15 cellular contexts compared by ENCODE assay signal in the genomic region with DNA sequence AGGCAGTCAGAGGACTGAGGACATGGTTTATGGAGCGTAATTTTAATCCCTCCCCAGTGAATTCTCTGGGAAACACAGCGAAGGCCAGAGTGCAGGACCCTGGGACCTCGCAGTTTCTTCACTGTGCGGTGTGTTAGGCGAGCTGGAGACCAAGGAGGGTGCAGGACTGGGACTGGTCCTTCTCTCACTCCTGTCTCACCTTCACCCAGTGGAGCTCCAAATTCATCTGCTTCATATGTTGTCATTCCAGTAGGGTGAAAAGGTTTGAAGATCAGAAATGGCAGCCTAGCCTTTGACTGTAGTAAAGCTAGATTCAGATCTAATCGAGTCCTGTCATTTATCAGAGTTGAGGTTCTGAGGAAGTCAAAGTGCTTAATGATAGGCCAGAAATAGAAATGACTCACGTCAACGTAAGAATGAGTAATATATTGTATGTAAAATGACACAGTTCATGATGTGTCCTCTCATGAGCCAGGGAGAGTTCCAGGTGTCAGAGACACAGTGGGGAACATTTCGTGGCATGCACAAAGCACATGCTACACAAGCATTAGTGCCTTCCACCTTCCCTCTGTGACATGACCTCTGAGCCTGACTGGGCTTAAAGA.
DNase-seq lines count a peak whose midpoint lies in the region; ATAC-seq, FAIRE-seq and TF ChIP-seq lines count a peak whose summit lies in the region.
"Had no signal": no experiment of that assay in that cellular context is flagged by ENCODE, and none has a peak within 500 bp of the region (broad histone marks: within the 10 kb centered on the region; RNA-seq: fewer than 3 reads in every experiment).

No MANE protein-coding gene starts in this region.

- no peaks in the 10 kb centered on the region for H3K36me3 ChIP-seq in RWPE2 (ENCODE audit: low read depth)
- H3K36me3 ChIP-seq in small intestine (ENCODE audit: control insufficient read depth in 2 of 2, insufficient read depth in 2 of 2, low read length in 2 of 2), result no peaks in the 10 kb centered on the region
- H3K36me3 ChIP-seq in thyroid gland, result no peaks in the 10 kb centered on the region
- no peaks in the 10 kb centered on the region for H3K36me3 ChIP-seq in sigmoid colon
- H3K36me3 ChIP-seq: heart left ventricle had no signal

- no peak for TF ChIP-seq EP300 in sigmoid colon (IDR thresholded peaks at IDR 0.05)

- no peak for FAIRE-seq in small intestine (lab: Jason Lieb, UNC)
- FAIRE-seq: HepG2 had no signal

- TF ChIP-seq POLR2A in thyroid gland (IDR thresholded peaks at IDR 0.05), result no peak
- TF ChIP-seq POLR2A in sigmoid colon (IDR thresholded peaks at IDR 0.05), result no peak

- H3K27me3 ChIP-seq in RWPE2 (ENCODE audit: insufficient read depth, poor library complexity, severe bottlenecking), result no peaks in the 10 kb centered on the region
- H3K27me3 ChIP-seq in small intestine (ENCODE audit: control insufficient read depth in 2 of 2, insufficient read depth in 2 of 2, low read length in 2 of 2), result no peaks in the 10 kb centered on the region
- no peaks in the 10 kb centered on the region for H3K27me3 ChIP-seq in thyroid gland
- H3K27me3 ChIP-seq in sigmoid colon, result no peaks in the 10 kb centered on the region
- H3K27me3 ChIP-seq: heart left ventricle had no signal

- H3K4me3 ChIP-seq in RWPE2 (ENCODE audit: severe bottlenecking) (no peak overlapping the region), fibroblast of the aortic adventitia (ENCODE audit: low read depth, low read length) (peak overlapping the region; percentile 26), small intestine (ENCODE audit: low read depth in 1 of 2, low read length in 2 of 2) (no peak overlapping the region), thyroid gland (replicated peaks in 1 of 3) (no peak overlapping the region), sigmoid colon (no peak overlapping the region)
- H3K4me3 ChIP-seq: heart left ventricle, left ventricle myocardium inferior had no signal

- no peak overlapping the region for H3K27ac Mint-ChIP-seq in activated naive CD4-positive, alpha-beta T cell treated with anti-CD3 and anti-CD28 coated beads, Interleukin-2, amount 50 U/mL, for 72 hours
- H3K27ac Mint-ChIP-seq: activated CD4-positive, alpha-beta T cell treated with anti-CD3 and anti-CD28 coated beads, Interleukin-2, amount 10 ng/mL, durations not matched to agents 7 days and 5 days had no signal

- H3K27ac ChIP-seq in RWPE2 (ENCODE audit: poor library complexity, severe bottlenecking), result no peak overlapping the region
- H3K27ac ChIP-seq in small intestine (ENCODE audit: low read depth in 1 of 2, low read length in 1 of 2), result no peak overlapping the region
- H3K27ac ChIP-seq in thyroid gland, result no peak overlapping the region
- no peak overlapping the region for H3K27ac ChIP-seq in sigmoid colon
- H3K27ac ChIP-seq: heart left ventricle, left ventricle myocardium inferior had no signal

- 67 to 84% (median 71%) methylated on average over 9 of the region's 9 CpGs for WGBS in small intestine, 3 donors
- 83 to 84% methylated on average over 9 of the region's 9 CpGs for WGBS in thyroid gland, 2 donors
- 77 to 87% methylated on average over 9 of the region's 9 CpGs for WGBS in sigmoid colon, 2 donors

- peak; percentile 26 to 66 for ATAC-seq in activated naive CD4-positive, alpha-beta T cell treated with anti-CD3 and anti-CD28 coated beads, Interleukin-2, amount 50 U/mL, for 72 hours
- peak; percentile 67 for ATAC-seq in RWPE2 (ENCODE audit: low read depth)
- ATAC-seq: HepG2 had no signal

- TF ChIP-seq CTCF in RWPE2 (IDR thresholded peaks at IDR 0.05; ENCODE audit: poor library complexity, severe bottlenecking) (no peak), fibroblast of the aortic adventitia (IDR thresholded peaks at IDR 0.05; ENCODE audit: insufficient read depth, low read length) (no peak), thyroid gland (IDR thresholded peaks at IDR 0.05) (no peak), sigmoid colon (IDR thresholded peaks at IDR 0.05) (no peak)

- intact Hi-C loops in thyroid gland (cut with DNase I) (no loop called here), sigmoid colon (cut with DNase I) (no loop called here)

- H3K9me3 Mint-ChIP-seq in activated naive CD4-positive, alpha-beta T cell treated with anti-CD3 and anti-CD28 coated beads, Interleukin-2, amount 50 U/mL, for 72 hours, result peaks cover 0 to 1% of the 10 kb centered on the region in 2 donors
- H3K9me3 Mint-ChIP-seq: activated CD4-positive, alpha-beta T cell treated with anti-CD3 and anti-CD28 coated beads, Interleukin-2, amount 10 ng/mL, durations not matched to agents 7 days and 5 days had no signal

- no peak for DNase-seq in activated naive CD4-positive, alpha-beta T cell treated with anti-CD3 and anti-CD28 coated beads, Interleukin-2, amount 50 U/mL, for 72 hours (ENCODE audit: low spot score in 2 of 2)
- DNase-seq in activated naive CD4-positive, alpha-beta T cell treated with Interleukin-2 at 50 U/mL for 16 hours, result no peak
- DNase-seq in RWPE2 (ENCODE audit: low spot score) (no peak), fibroblast of the aortic adventitia (ENCODE audit: low read depth) (peak; percentile 47), small intestine (peak; percentile 30), thyroid gland (no peak), sigmoid colon (no peak), NCI-H1436 (lab: John Stamatoyannopoulos, UW) (no peak)
- DNase-seq: activated CD4-positive, alpha-beta T cell treated with anti-CD3 and anti-CD28 coated beads, Interleukin-2, amount 10 ng/mL, durations not matched to agents 7 days and 5 days; activated naive CD4-positive, alpha-beta T cell treated with anti-CD3 and anti-CD28 coated beads, Interleukin-2, amount 50 U/mL, for 16 hours; heart left ventricle; left ventricle myocardium inferior; NCI-H187 treated with DMSO at 0.1 percent for 48 hours; stimulated activated CD4-positive, alpha-beta T cell treated with anti-CD3 and anti-CD28 coated beads, Interleukin-15, amount 100 ng/mL, for 24 hours had no signal

- peaks cover 3 to 23% of the 10 kb centered on the region in 2 donors for H3K36me3 Mint-ChIP-seq in activated naive CD4-positive, alpha-beta T cell treated with anti-CD3 and anti-CD28 coated beads, Interleukin-2, amount 50 U/mL, for 72 hours

- no peaks in the 10 kb centered on the region for H3K4me1 ChIP-seq in RWPE2 (ENCODE audit: insufficient read depth, poor library complexity, severe bottlenecking)
- H3K4me1 ChIP-seq in small intestine (ENCODE audit: control insufficient read depth in 2 of 2, insufficient read depth in 1 of 2, low read depth in 1 of 2, low read length in 1 of 2), result no peaks in the 10 kb centered on the region
- H3K4me1 ChIP-seq in thyroid gland, result peaks cover 0 to 8% of the 10 kb centered on the region in 2 donors
- peaks cover 0 to 17% (median 15%) of the 10 kb centered on the region in 4 donors for H3K4me1 ChIP-seq in sigmoid colon

- H3K9me3 ChIP-seq in RWPE2 (ENCODE audit: severe bottlenecking), result no peaks in the 10 kb centered on the region
- no peaks in the 10 kb centered on the region for H3K9me3 ChIP-seq in small intestine (ENCODE audit: control insufficient read depth, low read depth)
- no peaks in the 10 kb centered on the region for H3K9me3 ChIP-seq in thyroid gland
- no peaks in the 10 kb centered on the region for H3K9me3 ChIP-seq in sigmoid colon

Comparison
In these comparisons a context has a peak if more than half of its experiments do, and no peak if none do; other contexts are left out.
1. DNase-seq: peak in fibroblast of the aortic adventitia (single experiment) and small intestine (single experiment); none in activated naive CD4-positive, alpha-beta T cell treated with anti-CD3 and anti-CD28 coated beads, Interleukin-2, amount 50 U/mL, for 72 hours (0 of 2), activated naive CD4-positive, alpha-beta T cell treated with Interleukin-2 at 50 U/mL for 16 hours (single experiment), RWPE2 (single experiment), thyroid gland (0 of 2), sigmoid colon (single experiment) and NCI-H1436 (single experiment).